ENCODE assay signal across 1 cellular context in the genomic region with DNA sequence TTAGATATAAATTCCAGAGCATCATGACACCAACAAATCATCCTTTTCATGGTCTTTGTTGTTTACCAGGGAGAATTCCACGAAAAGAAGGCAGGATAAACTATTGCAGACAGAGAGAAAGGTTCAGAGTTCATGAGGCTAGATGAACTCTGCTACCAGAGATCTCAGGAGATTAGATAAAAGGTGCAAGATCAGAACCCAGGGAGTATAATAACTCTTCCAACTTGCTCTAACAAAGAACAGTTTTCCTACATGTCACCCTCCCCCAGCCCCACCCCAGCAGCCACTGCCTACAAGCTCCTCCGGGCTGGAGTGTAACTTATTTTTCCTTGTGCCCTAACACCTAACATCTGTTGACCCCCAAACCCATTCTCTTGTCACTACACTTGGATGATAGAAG.
TF ChIP-seq lines count a peak whose summit lies in the region.

No MANE protein-coding gene starts in this region.

TF ChIP-seq in HepG2, 621 proteins besides CTCF, POLR2A, EP300 and RAD21 (continued from another document and continues in another):
- TF ChIP-seq, protein P1, sequence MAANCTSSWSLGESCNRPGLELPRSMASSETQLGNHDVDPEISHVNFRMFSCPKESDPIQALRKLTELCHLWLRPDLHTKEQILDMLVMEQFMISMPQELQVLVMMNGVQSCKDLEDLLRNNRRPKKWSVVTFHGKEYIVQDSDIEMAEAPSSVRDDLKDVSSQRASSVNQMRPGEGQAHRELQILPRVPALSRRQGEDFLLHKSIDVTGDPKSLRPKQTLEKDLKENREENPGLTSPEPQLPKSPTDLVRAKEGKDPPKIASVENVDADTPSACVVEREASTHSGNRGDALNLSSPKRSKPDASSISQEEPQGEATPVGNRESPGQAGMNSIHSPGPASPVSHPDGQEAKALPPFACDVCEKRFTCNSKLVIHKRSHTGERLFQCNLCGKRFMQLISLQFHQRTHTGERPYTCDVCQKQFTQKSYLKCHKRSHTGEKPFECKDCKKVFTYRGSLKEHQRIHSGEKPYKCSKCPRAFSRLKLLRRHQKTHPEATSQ (CRISPR knock-in tag; IDR thresholded peaks at IDR 0.05; ENCODE audit: borderline replicate concordance) = no peak; the same call in 1 of the 2 replicates
- TF ChIP-seq TCF7L2 (IDR thresholded peaks at IDR 0.05; ENCODE audit: low read depth, low read length) (no peak), MIXL1 (CRISPR knock-in tag; IDR thresholded peaks at IDR 0.05) (peak; percentile 37; the same call in 1 of the 2 replicates), HDAC2 (CRISPR knock-in tag; IDR thresholded peaks at IDR 0.05) (peak; percentile 56; the same call in 1 of the 2 replicates), RBFOX2 (IDR thresholded peaks at IDR 0.05; ENCODE audit: low read depth, low read length) (no peak), GATA4 (IDR thresholded peaks at IDR 0.05; ENCODE audit: borderline replicate concordance, low read depth) (peak; percentile 91), HMG20A (CRISPR knock-in tag; IDR thresholded peaks at IDR 0.05; ENCODE audit: borderline replicate concordance) (peak; percentile 64; the same call in 1 of the 2 replicates), BCL6 (CRISPR knock-in tag; IDR thresholded peaks at IDR 0.05) (peak; percentile 89), CHD2 (IDR thresholded peaks at IDR 0.05; ENCODE audit: low read depth, low read length) (no peak), ZNF841 (CRISPR knock-in tag; IDR thresholded peaks at IDR 0.05; ENCODE audit: borderline replicate concordance) (no peak), EZH2 (conservative IDR thresholded peaks at IDR 0.05; ENCODE audit: low read depth, low read length) (no peak), MIER3 (CRISPR knock-in tag; IDR thresholded peaks at IDR 0.05; ENCODE audit: borderline replicate concordance) (peak; percentile 39; the same call in 1 of the 2 replicates), ZSCAN29 (CRISPR knock-in tag; conservative IDR thresholded peaks at IDR 0.05) (no peak), FOSL2 (CRISPR knock-in tag; IDR thresholded peaks at IDR 0.05) (no peak), PPARG (CRISPR knock-in tag; conservative IDR thresholded peaks at IDR 0.05) (0 out of 2 replicates have a peak, but pooled peaks have one; percentile 56), TBP (CRISPR knock-in tag; IDR thresholded peaks at IDR 0.05) (no peak), ZNF329 (CRISPR knock-in tag; IDR thresholded peaks at IDR 0.05; ENCODE audit: low read depth) (no peak), ZNF598 (CRISPR knock-in tag; IDR thresholded peaks at IDR 0.05; ENCODE audit: borderline replicate concordance) (no peak), NFKBIZ (CRISPR knock-in tag; IDR thresholded peaks at IDR 0.05) (no peak), PITX1 (CRISPR knock-in tag; IDR thresholded peaks at IDR 0.05) (peak; percentile 29; the same call in 1 of the 2 replicates), SRSF1 (optimal IDR thresholded peaks at IDR 0.05; ENCODE audit: low read depth, low read length) (no peak), PRMT3 (CRISPR knock-in tag; IDR thresholded peaks at IDR 0.05; ENCODE audit: borderline replicate concordance, low read depth) (no peak), ZNF510 (CRISPR knock-in tag; IDR thresholded peaks at IDR 0.05; ENCODE audit: low read depth) (no peak), TAF1 (CRISPR knock-in tag; IDR thresholded peaks at IDR 0.05) (no peak), SNRNP70 (IDR thresholded peaks at IDR 0.05; ENCODE audit: low read depth, low read length) (no peak), FOXP1 (IDR thresholded peaks at IDR 0.05) (no peak), FOXP1 (CRISPR knock-in tag; IDR thresholded peaks at IDR 0.05) (peak; percentile 73), PHB2 (IDR thresholded peaks at IDR 0.05; ENCODE audit: partially characterized antibody) (no peak), NR2F1 (CRISPR knock-in tag; IDR thresholded peaks at IDR 0.05) (peak in 1 of 2 experiments; percentile 14; a peak in 1 of 4 replicates)
- TF ChIP-seq, protein P2, sequence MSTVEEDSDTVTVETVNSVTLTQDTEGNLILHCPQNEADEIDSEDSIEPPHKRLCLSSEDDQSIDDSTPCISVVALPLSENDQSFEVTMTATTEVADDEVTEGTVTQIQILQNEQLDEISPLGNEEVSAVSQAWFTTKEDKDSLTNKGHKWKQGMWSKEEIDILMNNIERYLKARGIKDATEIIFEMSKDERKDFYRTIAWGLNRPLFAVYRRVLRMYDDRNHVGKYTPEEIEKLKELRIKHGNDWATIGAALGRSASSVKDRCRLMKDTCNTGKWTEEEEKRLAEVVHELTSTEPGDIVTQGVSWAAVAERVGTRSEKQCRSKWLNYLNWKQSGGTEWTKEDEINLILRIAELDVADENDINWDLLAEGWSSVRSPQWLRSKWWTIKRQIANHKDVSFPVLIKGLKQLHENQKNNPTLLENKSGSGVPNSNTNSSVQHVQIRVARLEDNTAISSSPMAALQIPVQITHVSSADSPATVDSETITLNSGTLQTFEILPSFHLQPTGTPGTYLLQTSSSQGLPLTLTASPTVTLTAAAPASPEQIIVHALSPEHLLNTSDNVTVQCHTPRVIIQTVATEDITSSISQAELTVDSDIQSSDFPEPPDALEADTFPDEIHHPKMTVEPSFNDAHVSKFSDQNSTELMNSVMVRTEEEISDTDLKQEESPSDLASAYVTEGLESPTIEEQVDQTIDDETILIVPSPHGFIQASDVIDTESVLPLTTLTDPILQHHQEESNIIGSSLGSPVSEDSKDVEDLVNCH (CRISPR knock-in tag; IDR thresholded peaks at IDR 0.05) = no peak
- TF ChIP-seq, protein P3, sequence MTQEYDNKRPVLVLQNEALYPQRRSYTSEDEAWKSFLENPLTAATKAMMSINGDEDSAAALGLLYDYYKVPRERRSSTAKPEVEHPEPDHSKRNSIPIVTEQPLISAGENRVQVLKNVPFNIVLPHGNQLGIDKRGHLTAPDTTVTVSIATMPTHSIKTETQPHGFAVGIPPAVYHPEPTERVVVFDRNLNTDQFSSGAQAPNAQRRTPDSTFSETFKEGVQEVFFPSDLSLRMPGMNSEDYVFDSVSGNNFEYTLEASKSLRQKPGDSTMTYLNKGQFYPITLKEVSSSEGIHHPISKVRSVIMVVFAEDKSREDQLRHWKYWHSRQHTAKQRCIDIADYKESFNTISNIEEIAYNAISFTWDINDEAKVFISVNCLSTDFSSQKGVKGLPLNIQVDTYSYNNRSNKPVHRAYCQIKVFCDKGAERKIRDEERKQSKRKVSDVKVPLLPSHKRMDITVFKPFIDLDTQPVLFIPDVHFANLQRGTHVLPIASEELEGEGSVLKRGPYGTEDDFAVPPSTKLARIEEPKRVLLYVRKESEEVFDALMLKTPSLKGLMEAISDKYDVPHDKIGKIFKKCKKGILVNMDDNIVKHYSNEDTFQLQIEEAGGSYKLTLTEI (CRISPR knock-in tag; conservative IDR thresholded peaks at IDR 0.05) = no peak
- TF ChIP-seq, protein P4, sequence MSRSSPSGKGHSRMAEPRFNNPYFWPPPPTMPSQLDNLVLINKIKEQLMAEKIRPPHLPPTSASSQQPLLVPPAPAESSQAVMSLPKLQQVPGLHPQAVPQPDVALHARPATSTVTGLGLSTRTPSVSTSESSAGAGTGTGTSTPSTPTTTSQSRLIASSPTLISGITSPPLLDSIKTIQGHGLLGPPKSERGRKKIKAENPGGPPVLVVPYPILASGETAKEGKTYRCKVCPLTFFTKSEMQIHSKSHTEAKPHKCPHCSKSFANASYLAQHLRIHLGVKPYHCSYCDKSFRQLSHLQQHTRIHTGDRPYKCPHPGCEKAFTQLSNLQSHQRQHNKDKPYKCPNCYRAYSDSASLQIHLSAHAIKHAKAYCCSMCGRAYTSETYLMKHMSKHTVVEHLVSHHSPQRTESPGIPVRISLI (CRISPR knock-in tag; IDR thresholded peaks at IDR 0.05; ENCODE audit: borderline replicate concordance) = no peak
- TF ChIP-seq, protein P5, sequence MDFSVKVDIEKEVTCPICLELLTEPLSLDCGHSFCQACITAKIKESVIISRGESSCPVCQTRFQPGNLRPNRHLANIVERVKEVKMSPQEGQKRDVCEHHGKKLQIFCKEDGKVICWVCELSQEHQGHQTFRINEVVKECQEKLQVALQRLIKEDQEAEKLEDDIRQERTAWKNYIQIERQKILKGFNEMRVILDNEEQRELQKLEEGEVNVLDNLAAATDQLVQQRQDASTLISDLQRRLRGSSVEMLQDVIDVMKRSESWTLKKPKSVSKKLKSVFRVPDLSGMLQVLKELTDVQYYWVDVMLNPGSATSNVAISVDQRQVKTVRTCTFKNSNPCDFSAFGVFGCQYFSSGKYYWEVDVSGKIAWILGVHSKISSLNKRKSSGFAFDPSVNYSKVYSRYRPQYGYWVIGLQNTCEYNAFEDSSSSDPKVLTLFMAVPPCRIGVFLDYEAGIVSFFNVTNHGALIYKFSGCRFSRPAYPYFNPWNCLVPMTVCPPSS (IDR thresholded peaks at IDR 0.05) = no peak
- TF ChIP-seq, protein P6, sequence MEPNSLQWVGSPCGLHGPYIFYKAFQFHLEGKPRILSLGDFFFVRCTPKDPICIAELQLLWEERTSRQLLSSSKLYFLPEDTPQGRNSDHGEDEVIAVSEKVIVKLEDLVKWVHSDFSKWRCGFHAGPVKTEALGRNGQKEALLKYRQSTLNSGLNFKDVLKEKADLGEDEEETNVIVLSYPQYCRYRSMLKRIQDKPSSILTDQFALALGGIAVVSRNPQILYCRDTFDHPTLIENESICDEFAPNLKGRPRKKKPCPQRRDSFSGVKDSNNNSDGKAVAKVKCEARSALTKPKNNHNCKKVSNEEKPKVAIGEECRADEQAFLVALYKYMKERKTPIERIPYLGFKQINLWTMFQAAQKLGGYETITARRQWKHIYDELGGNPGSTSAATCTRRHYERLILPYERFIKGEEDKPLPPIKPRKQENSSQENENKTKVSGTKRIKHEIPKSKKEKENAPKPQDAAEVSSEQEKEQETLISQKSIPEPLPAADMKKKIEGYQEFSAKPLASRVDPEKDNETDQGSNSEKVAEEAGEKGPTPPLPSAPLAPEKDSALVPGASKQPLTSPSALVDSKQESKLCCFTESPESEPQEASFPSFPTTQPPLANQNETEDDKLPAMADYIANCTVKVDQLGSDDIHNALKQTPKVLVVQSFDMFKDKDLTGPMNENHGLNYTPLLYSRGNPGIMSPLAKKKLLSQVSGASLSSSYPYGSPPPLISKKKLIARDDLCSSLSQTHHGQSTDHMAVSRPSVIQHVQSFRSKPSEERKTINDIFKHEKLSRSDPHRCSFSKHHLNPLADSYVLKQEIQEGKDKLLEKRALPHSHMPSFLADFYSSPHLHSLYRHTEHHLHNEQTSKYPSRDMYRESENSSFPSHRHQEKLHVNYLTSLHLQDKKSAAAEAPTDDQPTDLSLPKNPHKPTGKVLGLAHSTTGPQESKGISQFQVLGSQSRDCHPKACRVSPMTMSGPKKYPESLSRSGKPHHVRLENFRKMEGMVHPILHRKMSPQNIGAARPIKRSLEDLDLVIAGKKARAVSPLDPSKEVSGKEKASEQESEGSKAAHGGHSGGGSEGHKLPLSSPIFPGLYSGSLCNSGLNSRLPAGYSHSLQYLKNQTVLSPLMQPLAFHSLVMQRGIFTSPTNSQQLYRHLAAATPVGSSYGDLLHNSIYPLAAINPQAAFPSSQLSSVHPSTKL (CRISPR knock-in tag; IDR thresholded peaks at IDR 0.05) = peak; percentile 72
- TF ChIP-seq, protein P7, sequence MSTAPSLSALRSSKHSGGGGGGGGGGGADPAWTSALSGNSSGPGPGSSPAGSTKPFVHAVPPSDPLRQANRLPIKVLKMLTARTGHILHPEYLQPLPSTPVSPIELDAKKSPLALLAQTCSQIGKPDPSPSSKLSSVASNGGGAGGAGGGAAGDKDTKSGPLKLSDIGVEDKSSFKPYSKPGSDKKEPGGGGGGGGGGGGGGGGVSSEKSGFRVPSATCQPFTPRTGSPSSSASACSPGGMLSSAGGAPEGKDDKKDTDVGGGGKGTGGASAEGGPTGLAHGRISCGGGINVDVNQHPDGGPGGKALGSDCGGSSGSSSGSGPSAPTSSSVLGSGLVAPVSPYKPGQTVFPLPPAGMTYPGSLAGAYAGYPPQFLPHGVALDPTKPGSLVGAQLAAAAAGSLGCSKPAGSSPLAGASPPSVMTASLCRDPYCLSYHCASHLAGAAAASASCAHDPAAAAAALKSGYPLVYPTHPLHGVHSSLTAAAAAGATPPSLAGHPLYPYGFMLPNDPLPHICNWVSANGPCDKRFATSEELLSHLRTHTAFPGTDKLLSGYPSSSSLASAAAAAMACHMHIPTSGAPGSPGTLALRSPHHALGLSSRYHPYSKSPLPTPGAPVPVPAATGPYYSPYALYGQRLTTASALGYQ (CRISPR knock-in tag; IDR thresholded peaks at IDR 0.05) = no peak
- TF ChIP-seq, protein P8, sequence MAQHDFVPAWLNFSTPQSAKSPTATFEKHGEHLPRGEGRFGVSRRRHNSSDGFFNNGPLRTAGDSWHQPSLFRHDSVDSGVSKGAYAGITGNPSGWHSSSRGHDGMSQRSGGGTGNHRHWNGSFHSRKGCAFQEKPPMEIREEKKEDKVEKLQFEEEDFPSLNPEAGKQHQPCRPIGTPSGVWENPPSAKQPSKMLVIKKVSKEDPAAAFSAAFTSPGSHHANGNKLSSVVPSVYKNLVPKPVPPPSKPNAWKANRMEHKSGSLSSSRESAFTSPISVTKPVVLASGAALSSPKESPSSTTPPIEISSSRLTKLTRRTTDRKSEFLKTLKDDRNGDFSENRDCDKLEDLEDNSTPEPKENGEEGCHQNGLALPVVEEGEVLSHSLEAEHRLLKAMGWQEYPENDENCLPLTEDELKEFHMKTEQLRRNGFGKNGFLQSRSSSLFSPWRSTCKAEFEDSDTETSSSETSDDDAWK (CRISPR knock-in tag; IDR thresholded peaks at IDR 0.05) = no peak
- TF ChIP-seq, protein P9, sequence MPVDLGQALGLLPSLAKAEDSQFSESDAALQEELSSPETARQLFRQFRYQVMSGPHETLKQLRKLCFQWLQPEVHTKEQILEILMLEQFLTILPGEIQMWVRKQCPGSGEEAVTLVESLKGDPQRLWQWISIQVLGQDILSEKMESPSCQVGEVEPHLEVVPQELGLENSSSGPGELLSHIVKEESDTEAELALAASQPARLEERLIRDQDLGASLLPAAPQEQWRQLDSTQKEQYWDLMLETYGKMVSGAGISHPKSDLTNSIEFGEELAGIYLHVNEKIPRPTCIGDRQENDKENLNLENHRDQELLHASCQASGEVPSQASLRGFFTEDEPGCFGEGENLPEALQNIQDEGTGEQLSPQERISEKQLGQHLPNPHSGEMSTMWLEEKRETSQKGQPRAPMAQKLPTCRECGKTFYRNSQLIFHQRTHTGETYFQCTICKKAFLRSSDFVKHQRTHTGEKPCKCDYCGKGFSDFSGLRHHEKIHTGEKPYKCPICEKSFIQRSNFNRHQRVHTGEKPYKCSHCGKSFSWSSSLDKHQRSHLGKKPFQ (CRISPR knock-in tag; IDR thresholded peaks at IDR 0.05; ENCODE audit: insufficient replicate concordance) = no peak
- TF ChIP-seq, protein P10, sequence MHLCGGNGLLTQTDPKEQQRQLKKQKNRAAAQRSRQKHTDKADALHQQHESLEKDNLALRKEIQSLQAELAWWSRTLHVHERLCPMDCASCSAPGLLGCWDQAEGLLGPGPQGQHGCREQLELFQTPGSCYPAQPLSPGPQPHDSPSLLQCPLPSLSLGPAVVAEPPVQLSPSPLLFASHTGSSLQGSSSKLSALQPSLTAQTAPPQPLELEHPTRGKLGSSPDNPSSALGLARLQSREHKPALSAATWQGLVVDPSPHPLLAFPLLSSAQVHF (CRISPR knock-in tag; IDR thresholded peaks at IDR 0.05) = no peak
- TF ChIP-seq, protein P11, sequence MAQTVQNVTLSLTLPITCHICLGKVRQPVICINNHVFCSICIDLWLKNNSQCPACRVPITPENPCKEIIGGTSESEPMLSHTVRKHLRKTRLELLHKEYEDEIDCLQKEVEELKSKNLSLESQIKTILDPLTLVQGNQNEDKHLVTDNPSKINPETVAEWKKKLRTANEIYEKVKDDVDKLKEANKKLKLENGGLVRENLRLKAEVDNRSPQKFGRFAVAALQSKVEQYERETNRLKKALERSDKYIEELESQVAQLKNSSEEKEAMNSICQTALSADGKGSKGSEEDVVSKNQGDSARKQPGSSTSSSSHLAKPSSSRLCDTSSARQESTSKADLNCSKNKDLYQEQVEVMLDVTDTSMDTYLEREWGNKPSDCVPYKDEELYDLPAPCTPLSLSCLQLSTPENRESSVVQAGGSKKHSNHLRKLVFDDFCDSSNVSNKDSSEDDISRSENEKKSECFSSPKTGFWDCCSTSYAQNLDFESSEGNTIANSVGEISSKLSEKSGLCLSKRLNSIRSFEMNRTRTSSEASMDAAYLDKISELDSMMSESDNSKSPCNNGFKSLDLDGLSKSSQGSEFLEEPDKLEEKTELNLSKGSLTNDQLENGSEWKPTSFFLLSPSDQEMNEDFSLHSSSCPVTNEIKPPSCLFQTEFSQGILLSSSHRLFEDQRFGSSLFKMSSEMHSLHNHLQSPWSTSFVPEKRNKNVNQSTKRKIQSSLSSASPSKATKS (CRISPR knock-in tag; IDR thresholded peaks at IDR 0.05) = no peak
